ENCODE assay signal across 29 cellular contexts in genomic region chr11:70407814-70408213, GRCh38.
"Had no signal": no experiment of that assay in that cellular context is flagged by ENCODE, and none has a peak within 500 bp of the region (broad histone marks: within the 10 kb centered on the region; RNA-seq: fewer than 3 reads in every experiment).

No MANE protein-coding gene starts in this region.

- H3K4me1 ChIP-seq: ascending aorta, breast epithelium, foreskin keratinocyte had no signal

- ATAC-seq: activated CD4-positive, CD25-positive, alpha-beta regulatory T cell treated with anti-CD3 and anti-CD28 coated beads, Interleukin-2, amount 50 U/mL, for 24 hours; activated CD8-positive, alpha-beta T cell treated with anti-CD3 and anti-CD28 coated beads for 36 hours; activated naive CD4-positive, alpha-beta T cell treated with anti-CD3 and anti-CD28 coated beads, Interleukin-2, amount 50 U/mL, for 72 hours; foreskin keratinocyte; gastrocnemius medialis; T-helper 17 cell had no signal

- H3K9me3 ChIP-seq: ascending aorta, breast epithelium, esophagus muscularis mucosa, gastrocnemius medialis had no signal

- DNase-seq: activated B cell treated with CpG ODN at 0.5 μM for 24 hours; activated CD4-positive, alpha-beta T cell treated with anti-CD3 and anti-CD28 coated beads for 48 hours; activated CD4-positive, alpha-beta T cell treated with anti-CD3 and anti-CD28 coated beads, Interleukin-2, amount 50 U/mL, for 1 hour; activated CD4-positive, alpha-beta T cell treated with anti-CD3 and anti-CD28 coated beads, Interleukin-2, amount 50 U/mL, for 48 hours; activated CD8-positive, alpha-beta memory T cell treated with anti-CD3 and anti-CD28 coated beads for 24 hours; activated CD8-positive, alpha-beta memory T cell treated with anti-CD3 and anti-CD28 coated beads, Interleukin-2, amount 50 U/mL, for 4 hours; activated CD8-positive, alpha-beta T cell treated with anti-CD3 and anti-CD28 coated beads for 36 hours; activated effector memory CD4-positive, alpha-beta T cell treated with anti-CD3 and anti-CD28 coated beads, Interleukin-2, amount 50 U/mL, for 16 hours; activated naive CD4-positive, alpha-beta T cell; activated naive CD8-positive, alpha-beta T cell treated with anti-CD3 and anti-CD28 coated beads, Interleukin-2, amount 10 ng/mL, durations not matched to agents 7 days and 5 days; activated T-cell treated with anti-CD3 and anti-CD28 coated beads, Interleukin-2, amount 50 U/mL, for 1 hour; activated T-cell treated with anti-CD3 and anti-CD28 coated beads, Interleukin-2, amount 50 U/mL, for 48 hours; dorsolateral prefrontal cortex; effector memory CD4-positive, alpha-beta T cell; endodermal cell; erythroblast; foreskin keratinocyte; gastrocnemius medialis; glutamatergic neuron; T-helper 17 cell; T1000; WERI-Rb-1 had no signal

- H3K27ac ChIP-seq: ascending aorta, breast epithelium, cardiac muscle cell, coronary artery, esophagus muscularis mucosa, foreskin keratinocyte, gastrocnemius medialis, WERI-Rb-1 had no signal

- H3K27me3 ChIP-seq: ascending aorta, breast epithelium, cardiac muscle cell, dorsolateral prefrontal cortex, esophagus muscularis mucosa, foreskin keratinocyte, gastrocnemius medialis had no signal

- H3K4me3 ChIP-seq: ascending aorta, breast epithelium, cardiac muscle cell, coronary artery, dorsolateral prefrontal cortex, esophagus muscularis mucosa, gastrocnemius medialis had no signal
